Comparison of ENCODE assay signal across 12 cellular contexts in genomic region chr15:64803526-64803925, GRCh38. TPM values are rescaled to one million over a fixed set of nuclear protein-coding genes. Genes with fewer than 3 reads are reported as not detected.
A peak's percentile ranks its signal among the peaks of the same experiment; 100 is the strongest.
DNase-seq lines count a peak whose midpoint lies in the region; ATAC-seq, FAIRE-seq and TF ChIP-seq lines count a peak whose summit lies in the region.
"Had no signal": no experiment of that assay in that cellular context is flagged by ENCODE, and none has a peak within 500 bp of the region (broad histone marks: within the 10 kb centered on the region; RNA-seq: fewer than 3 reads in every experiment).

No MANE protein-coding gene starts in this region.

- H3K27me3 ChIP-seq in heart right ventricle, result no peaks in the 10 kb centered on the region
- H3K27me3 ChIP-seq in K562 (ENCODE audit: control insufficient read depth in 2 of 2, insufficient read depth in 2 of 2, low read length in 2 of 2), result peaks cover 0 to 5% of the 10 kb centered on the region in 2 experiments; a peak in 1 of 5 replicates
- no peaks in the 10 kb centered on the region for H3K27me3 ChIP-seq in osteoblast (ENCODE audit: insufficient read depth, low read length)
- no peaks in the 10 kb centered on the region for H3K27me3 ChIP-seq in uterus
- H3K27me3 ChIP-seq: BLaER1 treated with 17β-estradiol and CSF1 and Interleukin-3, amounts not matched to agents 10 nM and 100 nM had no signal

- no peaks in the 10 kb centered on the region; the same call in none of the 2 replicates for H4K20me1 ChIP-seq in K562 (replicated peaks; ENCODE audit: control insufficient read depth, insufficient read depth, low read length)
- no peaks in the 10 kb centered on the region for H4K20me1 ChIP-seq in osteoblast (ENCODE audit: insufficient read depth, low read length)
- H4K20me1 ChIP-seq: BLaER1 treated with 17β-estradiol and CSF1 and Interleukin-3, amounts not matched to agents 10 nM and 100 nM had no signal

- CTCF ChIA-PET in K562 (lab: Yijun Ruan, JAX; ENCODE audit: low intra/inter-chr PET ratio), result no interaction called here

- no peak for TF ChIP-seq EP300 in K562 (IDR thresholded peaks at IDR 0.05; ENCODE audit: low read length)

- in situ Hi-C loops in K562 (cut with MboI), result no loop called here

- FAIRE-seq in K562 (lab: Jason Lieb, UNC), result no peak

- DNase-seq in heart right ventricle, result no peak
- DNase-seq in Right ventricle myocardium superior, result no peak
- no peak for DNase-seq in K562 (ENCODE audit: extremely low read depth in 1 of 4, low spot score in 3 of 4)
- peak; percentile 23 for DNase-seq in osteoblast (ENCODE audit: insufficient read length, low spot score, missing footprints)
- no peak for DNase-seq in uterus
- DNase-seq in erythroblast (lab: John Stamatoyannopoulos, UW), result no peak
- DNase-seq: ACHN; CD4-positive, CD25-positive, alpha-beta regulatory T cell; GM23248; H7 had no signal

- peaks cover 0 to 31% (median 14%) of the 10 kb centered on the region in 9 donors for H3K4me1 ChIP-seq in heart right ventricle
- peaks cover 4 to 10% of the 10 kb centered on the region in 2 experiments; a peak in 3 of 5 replicates for H3K4me1 ChIP-seq in K562 (replicated peaks in 1 of 2; ENCODE audit: control insufficient read depth in 2 of 2, insufficient read depth in 2 of 2, low read length in 2 of 2)
- H3K4me1 ChIP-seq in osteoblast (ENCODE audit: insufficient read depth, low read length), result no peaks in the 10 kb centered on the region
- peaks cover 4 to 10% of the 10 kb centered on the region in 2 donors for H3K4me1 ChIP-seq in uterus

- POLR2A ChIA-PET in K562 (lab: Yijun Ruan, JAX), result interaction anchor here (0.6 kb wide), 2 partner anchors 11 to 90 kb away, joined by 3 to 4 read pairs; no protein-coding TSS in a partner anchor

- H2AFZ ChIP-seq in K562 (ENCODE audit: low read depth, low read length), result no peak overlapping the region
- H2AFZ ChIP-seq in osteoblast (ENCODE audit: low read length), result no peak overlapping the region
- H2AFZ ChIP-seq: GM23248 had no signal

- WGBS in heart right ventricle, 2 donors, result 91 to 95% methylated on average over 1 of the region's 1 CpG
- 14% methylated on average over 1 of the region's 1 CpG for WGBS in K562 (ENCODE audit: insufficient coverage, low coverage, missing lambda C conversion rate)

- TF ChIP-seq CTCF in heart right ventricle (IDR thresholded peaks at IDR 0.05) (no peak), K562 (IDR thresholded peaks at IDR 0.05 in 2 of 3, conservative IDR thresholded peaks at IDR 0.05 in 1 of 3; ENCODE audit: insufficient read depth in 2 of 3, low read depth in 1 of 3, low read length in 3 of 3) (no peak), osteoblast (IDR thresholded peaks at IDR 0.05; ENCODE audit: extremely low read depth, low read depth, low read length) (no peak), uterus (IDR thresholded peaks at IDR 0.05) (no peak)

- no peaks in the 10 kb centered on the region for H3K79me2 ChIP-seq in K562 (ENCODE audit: control insufficient read depth, insufficient read depth, low read length)
- no peaks in the 10 kb centered on the region for H3K79me2 ChIP-seq in osteoblast (ENCODE audit: insufficient read depth, low read length)

- no peak overlapping the region for H3K4me2 ChIP-seq in K562 (ENCODE audit: insufficient read depth, low read length)
- no peak overlapping the region for H3K4me2 ChIP-seq in osteoblast (ENCODE audit: insufficient read depth, low read length)
- H3K4me2 ChIP-seq: BLaER1 treated with 17β-estradiol and CSF1 and Interleukin-3, amounts not matched to agents 10 nM and 100 nM had no signal

- H3K27ac ChIP-seq in heart right ventricle, result peak overlapping the region in 8 of 10 donors; percentile 0 to 86 (median 62)
- H3K27ac ChIP-seq in K562 (ENCODE audit: extremely low read depth, low read depth, low read length), result no peak overlapping the region
- H3K27ac ChIP-seq in osteoblast (ENCODE audit: low read depth, low read length), result no peak overlapping the region
- H3K27ac ChIP-seq in uterus, result peak overlapping the region; percentile 11 to 63
- H3K27ac ChIP-seq: BLaER1 treated with 17β-estradiol and CSF1 and Interleukin-3, amounts not matched to agents 10 nM and 100 nM; GM23248 had no signal

- H3K4me3 ChIP-seq in heart right ventricle (no peak overlapping the region), K562 (no peak overlapping the region), osteoblast (ENCODE audit: insufficient read depth, low read length) (no peak overlapping the region), uterus (no peak overlapping the region)
- H3K4me3 ChIP-seq: BLaER1 treated with 17β-estradiol and CSF1 and Interleukin-3, amounts not matched to agents 10 nM and 100 nM; GM23248 had no signal

- no TSS peak for BruUV-seq in K562 (replicated peaks; lab: Mats Ljungman, UMichigan)

- TF ChIP-seq POLR2A in K562 (conservative IDR thresholded peaks at IDR 0.05) (no peak), uterus (IDR thresholded peaks at IDR 0.05) (no peak), erythroblast (IDR thresholded peaks at IDR 0.05; ENCODE audit: low read length) (no peak)

- intact Hi-C loops in heart right ventricle (cut with DNase I), result no loop called here
- intact Hi-C loops in Right ventricle myocardium superior (cut with DNase I), result no loop called here
- intact Hi-C loops in K562 (cut with micrococcal nuclease), result no loop called here
- intact Hi-C loops in uterus (cut with DNase I; ENCODE audit: low total_unique reads), result no loop called here

- H3K9me3 ChIP-seq in heart right ventricle (no peaks in the 10 kb centered on the region), K562 (replicated peaks; ENCODE audit: control insufficient read depth, insufficient read depth, low read depth, low read length) (no peaks in the 10 kb centered on the region), osteoblast (ENCODE audit: low read depth, low read length) (no peaks in the 10 kb centered on the region), uterus (no peaks in the 10 kb centered on the region)
- H3K9me3 ChIP-seq: BLaER1 treated with 17β-estradiol and CSF1 and Interleukin-3, amounts not matched to agents 10 nM and 100 nM had no signal

- no peak for TF ChIP-seq RAD21 in K562 (CRISPR knock-in tag; conservative IDR thresholded peaks at IDR 0.05 in 1 of 2, IDR thresholded peaks at IDR 0.05 in 1 of 2)

- no peaks in the 10 kb centered on the region for H3K36me3 ChIP-seq in heart right ventricle
- H3K36me3 ChIP-seq in K562 (ENCODE audit: control insufficient read depth, insufficient read depth, low read length), result no peaks in the 10 kb centered on the region
- H3K36me3 ChIP-seq in osteoblast (ENCODE audit: insufficient read depth, low read length), result no peaks in the 10 kb centered on the region
- H3K36me3 ChIP-seq in uterus, result no peaks in the 10 kb centered on the region
- H3K36me3 ChIP-seq: BLaER1 treated with 17β-estradiol and CSF1 and Interleukin-3, amounts not matched to agents 10 nM and 100 nM had no signal

- no peak overlapping the region for H3K9ac ChIP-seq in K562 (ENCODE audit: insufficient read depth in 1 of 2, low read depth in 2 of 2, low read length in 2 of 2)
- H3K9ac ChIP-seq: BLaER1 treated with 17β-estradiol and CSF1 and Interleukin-3, amounts not matched to agents 10 nM and 100 nM; GM23248 had no signal

- ATAC-seq in heart right ventricle (no peak), Right ventricle myocardium superior (ENCODE audit: poor library complexity) (no peak), K562 (no peak), GM21717 (IDR thresholded peaks at IDR 0.05; ENCODE audit: unreplicated experiment) (no peak)

- no peaks in the 10 kb centered on the region for H3K9me1 ChIP-seq in K562 (ENCODE audit: control insufficient read depth, insufficient read depth, low read length)

RNA-seq across cellular contexts. Expression of gene PIF1, which starts 21.9 kb away (rescaled TPM):
- total RNA-seq in heart right ventricle, result 1 to 10 TPM in 2 of 10 donors, under 1 TPM in 8; 0.22 to 2.9 (median 0.45) TPM
- polyA plus RNA-seq in heart right ventricle, result 1 to 10 TPM in 1 of 2 donors, under 1 TPM in 1; 0.38 to 1.6 TPM
- 0.35 TPM for total RNA-seq in Right ventricle myocardium superior
- 111 and 178 TPM in 2 replicates for total RNA-seq in K562 (2011; cell fraction: chromatin; rRNA removed; ENCODE audit: low replicate concordance)
- total RNA-seq in K562 (2011; cell fraction: nucleolus; rRNA removed), result 129 and 141 TPM in 2 replicates
- 141 and 143 TPM in 2 replicates for total RNA-seq in K562 (2011; cell fraction: nucleoplasm; rRNA removed)
- total RNA-seq in K562 (2014; rRNA removed), result 16.6 and 19.6 TPM in 2 replicates
- 6.1 and 7.9 TPM in 2 replicates for total RNA-seq in K562 (2014; rRNA removed; fragmentation: Illumina TruSeq; extraction: Trizol)
- 9.1 and 11.5 TPM in 2 replicates for total RNA-seq in K562 (2015; rRNA removed; fragmentation: Illumina TruSeq; extraction: Trizol)
- total RNA-seq in K562 (2021), result 16.8 and 21.7 TPM in 2 replicates
- 25.5 and 33.4 TPM in 2 replicates for polyA plus RNA-seq in K562 (2011; rRNA removed)
- polyA plus RNA-seq in K562 (2011; cell fraction: cytosol; rRNA removed), result 20.7 and 25.2 TPM in 2 replicates
- polyA plus RNA-seq in K562 (2011; cell fraction: nucleus; rRNA removed), result 89.5 and 138 TPM in 2 replicates
- polyA plus RNA-seq in K562 (2012), result 13.5 and 20.7 TPM in 2 replicates
- polyA plus RNA-seq in K562 (2014; fragmentation: Illumina TruSeq; extraction: Trizol), result 10.5 and 14.8 TPM in 2 replicates
- polyA plus RNA-seq in K562 (2014; fragmentation: Nextera tagmentation; extraction: Ambion mirVana), result 1 to 10 TPM; 1.1 to 1.5 TPM
- 34.0 and 37.9 TPM in 2 replicates for polyA plus RNA-seq in K562 (2014; rRNA removed)
- polyA minus RNA-seq in K562 (2011; rRNA and poly(A)+ RNA removed), result 4.6 and 7.2 TPM in 2 replicates
- polyA minus RNA-seq in K562 (2011; cell fraction: cytosol; rRNA and poly(A)+ RNA removed), result 6.5 and 6.6 TPM in 2 replicates
- polyA minus RNA-seq in K562 (2011; cell fraction: nucleus; rRNA and poly(A)+ RNA removed), result 20.7 TPM in 2 replicates
- 6.2 and 9.4 TPM in 2 replicates for total RNA-seq in osteoblast
- total RNA-seq in uterus, result 1 to 10 TPM in 1 of 4 donors, under 1 TPM in 2, not detected in 1; 0.24 to 5.5 (median 0.29) TPM

RNA-seq across cellular contexts. Expression of gene RBPMS2, which starts 28.1 kb away (rescaled TPM):
- total RNA-seq in heart right ventricle (100 to 1,000 TPM; 177 to 296 (median 213) TPM), Right ventricle myocardium superior (215 TPM), K562 (2014; rRNA removed) (0.23 and 0.29 TPM in 2 replicates), K562 (2014; rRNA removed; fragmentation: Illumina TruSeq; extraction: Trizol) (0.11 and 0.16 TPM in 2 replicates), K562 (2015; rRNA removed; fragmentation: Illumina TruSeq; extraction: Trizol) (0.08 TPM in 1 of 2 replicates, not detected in the other), K562 (2021) (2.6 and 2.7 TPM in 2 replicates), osteoblast (0.29 TPM in 1 of 2 replicates, not detected in the other), uterus (10 to 100 TPM in 1 of 4 donors, 1 to 10 TPM in 3; 1.5 to 58.4 (median 6.4) TPM)
- polyA plus RNA-seq in heart right ventricle (100 to 1,000 TPM; 200 to 310 TPM), K562 (2011; rRNA removed) (0.36 and 1.4 TPM in 2 replicates), K562 (2014; fragmentation: Illumina TruSeq; extraction: Trizol) (2.4 and 3.0 TPM in 2 replicates), K562 (2014; fragmentation: Nextera tagmentation; extraction: Ambion mirVana) (under 1 TPM; 0.28 to 0.38 TPM), K562 (2014; rRNA removed) (0.61 and 1.8 TPM in 2 replicates)
- 0.93 and 1.2 TPM in 2 replicates for total RNA-seq in K562 (2011; cell fraction: chromatin; rRNA removed; ENCODE audit: low replicate concordance)
- 0.53 and 1.2 TPM in 2 replicates for total RNA-seq in K562 (2011; cell fraction: nucleolus; rRNA removed)
- total RNA-seq in K562 (2011; cell fraction: nucleoplasm; rRNA removed), result 0.66 and 2.4 TPM in 2 replicates
- polyA plus RNA-seq in K562 (2011; cell fraction: cytosol; rRNA removed), result 0.83 and 1.5 TPM in 2 replicates
- 1.00 and 1.8 TPM in 2 replicates for polyA plus RNA-seq in K562 (2011; cell fraction: nucleus; rRNA removed)
- 1.4 and 3.2 TPM in 2 replicates for polyA plus RNA-seq in K562 (2012)
- polyA minus RNA-seq in K562 (2011; rRNA and poly(A)+ RNA removed), result 0.42 and 0.77 TPM in 2 replicates
- 1.3 and 1.4 TPM in 2 replicates for polyA minus RNA-seq in K562 (2011; cell fraction: cytosol; rRNA and poly(A)+ RNA removed)
- polyA minus RNA-seq in K562 (2011; cell fraction: nucleus; rRNA and poly(A)+ RNA removed), result 0.27 and 0.44 TPM in 2 replicates
- total RNA-seq: GM23248 had no signal
- polyA plus RNA-seq: CD4-positive, CD25-positive, alpha-beta regulatory T cell had no signal

RNA-seq across cellular contexts. Expression of gene PLEKHO2, which starts 38.2 kb away (rescaled TPM):
- total RNA-seq in heart right ventricle, result 10 to 100 TPM in 3 of 10 donors, 1 to 10 TPM in 7; 5.9 to 24.2 (median 9.7) TPM
- 10 to 100 TPM in 1 of 2 donors, 1 to 10 TPM in 1; 7.2 to 10.2 TPM for polyA plus RNA-seq in heart right ventricle
- 9.1 TPM for total RNA-seq in Right ventricle myocardium superior
- 5.7 and 15.8 TPM in 2 replicates for total RNA-seq in K562 (2011; cell fraction: chromatin; rRNA removed; ENCODE audit: low replicate concordance)
- 8.3 and 10.5 TPM in 2 replicates for total RNA-seq in K562 (2011; cell fraction: nucleolus; rRNA removed)
- 7.6 and 8.9 TPM in 2 replicates for total RNA-seq in K562 (2011; cell fraction: nucleoplasm; rRNA removed)
- total RNA-seq in K562 (2014; rRNA removed), result 4.9 and 7.0 TPM in 2 replicates
- total RNA-seq in K562 (2014; rRNA removed; fragmentation: Illumina TruSeq; extraction: Trizol), result 3.6 and 3.8 TPM in 2 replicates
- 5.2 and 5.7 TPM in 2 replicates for total RNA-seq in K562 (2015; rRNA removed; fragmentation: Illumina TruSeq; extraction: Trizol)
- total RNA-seq in K562 (2021), result 6.7 and 8.8 TPM in 2 replicates
- 5.6 and 6.1 TPM in 2 replicates for polyA plus RNA-seq in K562 (2011; rRNA removed)
- 7.1 and 11.5 TPM in 2 replicates for polyA plus RNA-seq in K562 (2011; cell fraction: cytosol; rRNA removed)
- polyA plus RNA-seq in K562 (2011; cell fraction: nucleus; rRNA removed), result 6.8 and 9.9 TPM in 2 replicates
- 6.2 and 7.5 TPM in 2 replicates for polyA plus RNA-seq in K562 (2012)
- polyA plus RNA-seq in K562 (2014; fragmentation: Illumina TruSeq; extraction: Trizol), result 6.3 and 7.6 TPM in 2 replicates
- polyA plus RNA-seq in K562 (2014; fragmentation: Nextera tagmentation; extraction: Ambion mirVana), result under 1 TPM; 0.24 to 0.53 TPM
- 4.8 and 5.5 TPM in 2 replicates for polyA plus RNA-seq in K562 (2014; rRNA removed)
- polyA minus RNA-seq in K562 (2011; rRNA and poly(A)+ RNA removed), result 4.5 and 5.5 TPM in 2 replicates
- polyA minus RNA-seq in K562 (2011; cell fraction: cytosol; rRNA and poly(A)+ RNA removed), result 5.6 and 5.7 TPM in 2 replicates
- 3.0 and 4.1 TPM in 2 replicates for polyA minus RNA-seq in K562 (2011; cell fraction: nucleus; rRNA and poly(A)+ RNA removed)
- 38.3 and 41.6 TPM in 2 replicates for total RNA-seq in osteoblast
- 10 to 100 TPM; 10.3 to 46.2 (median 23.0) TPM for total RNA-seq in uterus

Comparison
In these comparisons a context has a peak if more than half of its experiments do, and no peak if none do; other contexts are left out.
1. H3K27ac ChIP-seq: peak in heart right ventricle (8 of 10) and uterus (2 of 2); none in K562 (single experiment) and osteoblast (single experiment).